Comparison of ENCODE assay signal across 22 cellular contexts in the genomic region with DNA sequence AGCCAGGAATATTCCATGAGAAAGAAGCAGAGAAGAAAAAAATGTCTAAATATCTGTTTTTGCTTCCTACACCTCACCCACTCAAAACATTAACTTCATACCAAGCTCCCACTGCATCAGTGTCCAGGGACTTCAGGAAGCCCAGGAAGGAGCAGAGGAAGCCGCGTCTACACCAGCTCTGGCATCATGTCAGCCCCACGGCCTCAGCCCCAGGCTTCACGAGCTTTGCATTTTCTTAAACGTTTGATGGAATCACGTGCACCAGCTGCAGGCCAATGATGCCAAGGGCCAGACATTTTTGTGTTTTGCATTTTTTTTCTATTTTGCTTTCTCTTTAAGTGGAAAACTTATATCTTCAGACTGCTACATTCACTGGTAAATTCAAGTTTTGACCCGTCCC.
"Had no signal": no experiment of that assay in that cellular context is flagged by ENCODE, and none has a peak within 500 bp of the region (broad histone marks: within the 10 kb centered on the region; RNA-seq: fewer than 3 reads in every experiment).

No MANE protein-coding gene starts in this region.

- H3K4me1 ChIP-seq: esophagus squamous epithelium, left lung, parathyroid adenoma, right lobe of liver had no signal

- H3K9ac ChIP-seq: parathyroid adenoma had no signal

- ATAC-seq: effector memory CD8-positive, alpha-beta T cell; left cardiac atrium; left lung; right lobe of liver; stimulated activated naive CD8-positive, alpha-beta T cell treated with anti-CD3 and anti-CD28 coated beads, Interleukin-15, amount 100 ng/mL, for 72 hours had no signal

- H2AFZ ChIP-seq: hepatocyte, parathyroid adenoma had no signal

- H3K4me3 ChIP-seq: esophagus squamous epithelium, hepatocyte, left lung, right lobe of liver, suprapubic skin, thyroid gland had no signal

- H3K4me2 ChIP-seq: hepatocyte had no signal

- H3K9me3 ChIP-seq: esophagus squamous epithelium, left lung, right lobe of liver, suprapubic skin, thyroid gland had no signal

- H3K79me2 ChIP-seq: hepatocyte, parathyroid adenoma had no signal

- H3K27ac ChIP-seq: esophagus squamous epithelium, hepatocyte, left lung, parathyroid adenoma, right lobe of liver, suprapubic skin, thyroid gland had no signal

- H3K27me3 ChIP-seq: esophagus squamous epithelium, hepatocyte, left lung, right lobe of liver, suprapubic skin, thyroid gland had no signal

- FAIRE-seq: endometrium, frontal cortex, small intestine had no signal

- H3K36me3 ChIP-seq: esophagus squamous epithelium, left lung, right lobe of liver, suprapubic skin, thyroid gland had no signal

- DNase-seq: cortex of kidney; effector memory CD8-positive, alpha-beta T cell; erythroblast; esophagus squamous epithelium; head of caudate nucleus; left cardiac atrium; left lung; natural killer cell; occipital lobe; right lobe of liver; small intestine; stimulated activated CD4-positive, alpha-beta T cell treated with anti-CD3 and anti-CD28 coated beads, Interleukin-15, amount 100 ng/mL, for 24 hours; stimulated activated CD4-positive, alpha-beta T cell treated with anti-CD3 and anti-CD28 coated beads, Interleukin-2, amount 100 ng/mL, for 48 hours; stimulated activated CD8-positive, alpha-beta memory T cell treated with anti-CD3 and anti-CD28 coated beads, Interleukin-4, amount 100 ng/mL, for 48 hours; stimulated activated naive CD4-positive, alpha-beta T cell; stimulated activated naive CD8-positive, alpha-beta T cell treated with anti-CD3 and anti-CD28 coated beads, Interleukin-15, amount 100 ng/mL, for 72 hours; thyroid gland had no signal
